In the genomic region with DNA sequence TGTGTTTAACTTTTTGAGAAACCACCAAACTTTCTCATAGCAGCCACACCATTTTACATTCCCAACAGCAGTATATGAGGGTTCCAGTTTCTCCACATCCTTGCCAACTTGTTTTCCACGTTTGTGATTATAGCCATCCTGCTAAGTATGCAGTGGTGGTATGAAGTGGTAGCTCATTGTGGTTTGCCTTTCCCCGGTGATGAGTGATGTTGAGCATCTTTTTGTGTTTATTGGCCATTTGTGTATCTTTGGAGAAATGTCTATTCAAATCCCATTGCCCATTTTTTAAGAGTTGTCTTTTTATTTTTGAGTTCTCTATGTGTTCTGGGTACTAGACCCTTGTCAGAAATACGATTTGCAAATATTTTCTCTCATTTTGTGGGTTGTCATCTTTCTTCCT, we compare ENCODE assay signal across 1 cellular context.
TF ChIP-seq lines count a peak whose summit lies in the region.

No MANE protein-coding gene starts in this region.

TF ChIP-seq in HCT116, 20 proteins besides CTCF, POLR2A, EP300 and RAD21 (continued from another document):
- TF ChIP-seq, protein P1, sequence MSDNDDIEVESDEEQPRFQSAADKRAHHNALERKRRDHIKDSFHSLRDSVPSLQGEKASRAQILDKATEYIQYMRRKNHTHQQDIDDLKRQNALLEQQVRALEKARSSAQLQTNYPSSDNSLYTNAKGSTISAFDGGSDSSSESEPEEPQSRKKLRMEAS (IDR thresholded peaks at IDR 0.05) = no peak
- TF ChIP-seq EZH2 (IDR thresholded peaks at IDR 0.05) = no peak
- no peak for TF ChIP-seq ZFX (IDR thresholded peaks at IDR 0.05)
- no peak for TF ChIP-seq CEBPB (IDR thresholded peaks at IDR 0.05; ENCODE audit: low read depth)
- no peak for TF ChIP-seq SP1 (IDR thresholded peaks at IDR 0.05; ENCODE audit: low read depth)
- no peak for TF ChIP-seq FOSL1 (IDR thresholded peaks at IDR 0.05; ENCODE audit: low read depth)
- TF ChIP-seq, protein P2, sequence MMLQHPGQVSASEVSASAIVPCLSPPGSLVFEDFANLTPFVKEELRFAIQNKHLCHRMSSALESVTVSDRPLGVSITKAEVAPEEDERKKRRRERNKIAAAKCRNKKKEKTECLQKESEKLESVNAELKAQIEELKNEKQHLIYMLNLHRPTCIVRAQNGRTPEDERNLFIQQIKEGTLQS (IDR thresholded peaks at IDR 0.05) = no peak
- TF ChIP-seq, protein P3, sequence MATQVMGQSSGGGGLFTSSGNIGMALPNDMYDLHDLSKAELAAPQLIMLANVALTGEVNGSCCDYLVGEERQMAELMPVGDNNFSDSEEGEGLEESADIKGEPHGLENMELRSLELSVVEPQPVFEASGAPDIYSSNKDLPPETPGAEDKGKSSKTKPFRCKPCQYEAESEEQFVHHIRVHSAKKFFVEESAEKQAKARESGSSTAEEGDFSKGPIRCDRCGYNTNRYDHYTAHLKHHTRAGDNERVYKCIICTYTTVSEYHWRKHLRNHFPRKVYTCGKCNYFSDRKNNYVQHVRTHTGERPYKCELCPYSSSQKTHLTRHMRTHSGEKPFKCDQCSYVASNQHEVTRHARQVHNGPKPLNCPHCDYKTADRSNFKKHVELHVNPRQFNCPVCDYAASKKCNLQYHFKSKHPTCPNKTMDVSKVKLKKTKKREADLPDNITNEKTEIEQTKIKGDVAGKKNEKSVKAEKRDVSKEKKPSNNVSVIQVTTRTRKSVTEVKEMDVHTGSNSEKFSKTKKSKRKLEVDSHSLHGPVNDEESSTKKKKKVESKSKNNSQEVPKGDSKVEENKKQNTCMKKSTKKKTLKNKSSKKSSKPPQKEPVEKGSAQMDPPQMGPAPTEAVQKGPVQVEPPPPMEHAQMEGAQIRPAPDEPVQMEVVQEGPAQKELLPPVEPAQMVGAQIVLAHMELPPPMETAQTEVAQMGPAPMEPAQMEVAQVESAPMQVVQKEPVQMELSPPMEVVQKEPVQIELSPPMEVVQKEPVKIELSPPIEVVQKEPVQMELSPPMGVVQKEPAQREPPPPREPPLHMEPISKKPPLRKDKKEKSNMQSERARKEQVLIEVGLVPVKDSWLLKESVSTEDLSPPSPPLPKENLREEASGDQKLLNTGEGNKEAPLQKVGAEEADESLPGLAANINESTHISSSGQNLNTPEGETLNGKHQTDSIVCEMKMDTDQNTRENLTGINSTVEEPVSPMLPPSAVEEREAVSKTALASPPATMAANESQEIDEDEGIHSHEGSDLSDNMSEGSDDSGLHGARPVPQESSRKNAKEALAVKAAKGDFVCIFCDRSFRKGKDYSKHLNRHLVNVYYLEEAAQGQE (IDR thresholded peaks at IDR 0.05; ENCODE audit: low read depth) = no peak
- TF ChIP-seq SRF (IDR thresholded peaks at IDR 0.05; ENCODE audit: low read depth) = no peak
- no peak for TF ChIP-seq ELF1 (IDR thresholded peaks at IDR 0.05; ENCODE audit: borderline replicate concordance, low read depth)
